Comparison of ENCODE assay signal across 15 cellular contexts in the genomic region with DNA sequence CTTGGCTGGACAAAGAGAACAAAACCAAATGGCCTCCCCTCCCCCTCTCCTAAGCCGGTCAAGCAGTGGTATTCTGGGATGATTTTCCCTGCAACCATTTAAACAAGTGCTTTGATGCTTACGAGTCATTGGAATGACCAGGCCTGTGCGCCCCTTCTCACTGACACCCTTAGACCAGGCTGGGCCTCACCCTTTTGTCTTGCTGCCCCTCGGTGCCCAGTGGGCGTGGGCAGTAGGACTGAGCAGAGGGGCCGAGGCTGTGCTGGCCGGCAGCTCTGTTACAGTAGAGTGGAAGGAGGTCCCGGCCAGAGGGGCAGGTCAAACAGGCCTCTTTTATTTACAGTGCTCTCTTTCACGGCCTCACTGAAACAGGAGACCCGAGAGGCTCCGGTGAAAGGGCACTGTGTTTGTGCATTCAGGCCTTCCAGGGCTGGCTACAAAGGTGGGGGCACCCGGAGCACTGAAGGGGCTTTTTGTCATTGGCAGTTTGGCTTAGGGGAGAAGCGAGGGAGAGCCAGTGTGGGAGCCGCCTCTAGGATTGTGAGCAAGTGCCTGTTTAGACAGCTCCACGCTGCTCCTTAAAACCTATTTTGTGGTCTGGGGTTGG. TPM values are rescaled to one million over a fixed set of nuclear protein-coding genes. Genes with fewer than 3 reads are reported as not detected.
DNase-seq lines count a peak whose midpoint lies in the region; ATAC-seq and TF ChIP-seq lines count a peak whose summit lies in the region.
"Had no signal": no experiment of that assay in that cellular context is flagged by ENCODE, and none has a peak within 500 bp of the region (broad histone marks: within the 10 kb centered on the region; RNA-seq: fewer than 3 reads in every experiment).

No MANE protein-coding gene starts in this region.

- H3K9ac ChIP-seq in parathyroid adenoma: no peak overlapping the region
- H3K9ac ChIP-seq: SK-N-SH had no signal

- H3K4me3 ChIP-seq in heart right ventricle (no peak overlapping the region), right atrium auricular region (peak overlapping the region in 1 of 2 donors; percentile 1), parathyroid adenoma (ENCODE audit: low read depth, low read length) (no peak overlapping the region), vagina (no peak overlapping the region)
- H3K4me3 ChIP-seq: colonic mucosa had no signal

- no peaks in the 10 kb centered on the region for H3K9me3 ChIP-seq in heart right ventricle
- no peaks in the 10 kb centered on the region for H3K9me3 ChIP-seq in right atrium auricular region
- H3K9me3 ChIP-seq in parathyroid adenoma (ENCODE audit: control insufficient read depth, low read length): no peaks in the 10 kb centered on the region
- H3K9me3 ChIP-seq in vagina: no peaks in the 10 kb centered on the region
- H3K9me3 ChIP-seq: colonic mucosa, SK-N-SH had no signal

- H2AFZ ChIP-seq in parathyroid adenoma: peak overlapping the region; percentile 50

- WGBS in heart right ventricle, 2 donors: 64 to 81% methylated on average over 15 of the region's 15 CpGs

- DNase-seq in heart right ventricle (no peak), cardiac septum (ENCODE audit: low spot score) (no peak), right atrium auricular region (ENCODE audit: low spot score) (no peak), vagina (ENCODE audit: extremely low spot score in 2 of 2) (no peak), left colon (no peak)
- DNase-seq in activated naive CD4-positive, alpha-beta T cell (lab: John Stamatoyannopoulos, UW): no peak
- DNase-seq in activated CD8-positive, alpha-beta memory T cell treated with anti-CD3 and anti-CD28 coated beads, Interleukin-2, amount 50 U/mL, for 48 hours: no peak
- DNase-seq: ACHN; activated CD4-positive, CD25-positive, alpha-beta regulatory T cell treated with anti-CD3 and anti-CD28 coated beads, Interleukin-2, amount 50 U/mL, for 72 hours; colonic mucosa; foreskin melanocyte; NCI-H1417; NCI-H748 treated with DMSO at 0.1 percent for 48 hours; SK-N-SH had no signal

- intact Hi-C loops in heart right ventricle (cut with DNase I) (no loop called here), cardiac septum (cut with DNase I) (no loop called here), vagina (cut with DNase I) (no loop called here), left colon (cut with DNase I, micrococcal nuclease) (no loop called here)

- H3K4me1 ChIP-seq in heart right ventricle (peaks cover 53 to 98% (median 90%) of the 10 kb centered on the region in 9 donors), right atrium auricular region (peaks cover 0 to 96% of the 10 kb centered on the region in 2 donors), parathyroid adenoma (peaks cover 20% of the 10 kb centered on the region), vagina (peaks cover 83% of the 10 kb centered on the region)
- H3K4me1 ChIP-seq: colonic mucosa had no signal

- H3K36me3 ChIP-seq in heart right ventricle (peaks cover 0 to 12% (median 0%) of the 10 kb centered on the region in 9 donors), right atrium auricular region (peaks cover 48% of the 10 kb centered on the region), parathyroid adenoma (ENCODE audit: control insufficient read depth, insufficient read depth, low read length) (no peaks in the 10 kb centered on the region), vagina (peaks cover 0 to 43% of the 10 kb centered on the region in 2 donors)
- H3K36me3 ChIP-seq: colonic mucosa had no signal

- ATAC-seq in heart right ventricle (peak in 3 of 8 donors; percentile 1 to 18 (median 3)), left colon (no peak)

- TF ChIP-seq CTCF in heart right ventricle (IDR thresholded peaks at IDR 0.05) (no peak), right atrium auricular region (IDR thresholded peaks at IDR 0.05) (no peak), parathyroid adenoma (IDR thresholded peaks at IDR 0.05) (no peak), vagina (IDR thresholded peaks at IDR 0.05) (no peak)

- H3K27me3 ChIP-seq in heart right ventricle: no peaks in the 10 kb centered on the region
- H3K27me3 ChIP-seq in right atrium auricular region: no peaks in the 10 kb centered on the region
- H3K27me3 ChIP-seq in parathyroid adenoma (ENCODE audit: control insufficient read depth, insufficient read depth, low read length): no peaks in the 10 kb centered on the region
- H3K27me3 ChIP-seq in vagina: no peaks in the 10 kb centered on the region
- H3K27me3 ChIP-seq: colonic mucosa had no signal

- H3K27ac ChIP-seq in heart right ventricle (peak overlapping the region in 9 of 10 donors; percentile 21 to 96 (median 59)), right atrium auricular region (peak overlapping the region; percentile 56 to 62), parathyroid adenoma (peak overlapping the region; percentile 51), vagina (peak overlapping the region; percentile 34)
- H3K27ac ChIP-seq: colonic mucosa had no signal

- H3K4me2 ChIP-seq in parathyroid adenoma (ENCODE audit: low read length): no peak overlapping the region
- H3K4me2 ChIP-seq: SK-N-SH had no signal

- H3K79me2 ChIP-seq in parathyroid adenoma: peaks cover 24% of the 10 kb centered on the region

- TF ChIP-seq POLR2A in vagina (IDR thresholded peaks at IDR 0.05): no peak

RNA-seq across cellular contexts. Expression of a gene that starts 32.4 kb away (rescaled TPM):
- 100 to 1,000 TPM in 1 of 10 donors, 10 to 100 TPM in 9; 18.3 to 108 (median 72.9) TPM for total RNA-seq in heart right ventricle
- 10 to 100 TPM; 21.1 to 39.6 TPM for polyA plus RNA-seq in heart right ventricle
- total RNA-seq in cardiac septum: 25.4 TPM
- total RNA-seq in right atrium auricular region: 100 to 1,000 TPM in 1 of 2 donors, 10 to 100 TPM in 1; 65.5 to 101 TPM
- 243 TPM for total RNA-seq in vagina
- 10 to 100 TPM in 1 of 2 donors, 1 to 10 TPM in 1; 10.0 to 75.1 TPM for total RNA-seq in left colon
- polyA plus RNA-seq: SK-N-SH had no signal
